ENCODE assay signal across 22 cellular contexts in genomic region chr18:35463837-35464236, GRCh38.
"Had no signal": no experiment of that assay in that cellular context is flagged by ENCODE, and none has a peak within 500 bp of the region (broad histone marks: within the 10 kb centered on the region; RNA-seq: fewer than 3 reads in every experiment).

No MANE protein-coding gene starts in this region.

- DNase-seq: activated B cell treated with CpG ODN at 0.5 μM for 24 hours; activated CD4-positive, alpha-beta T cell treated with anti-CD3 and anti-CD28 coated beads for 36 hours; activated CD4-positive, alpha-beta T cell treated with anti-CD3 and anti-CD28 coated beads, Interleukin-2, amount 50 U/mL, for 4 hours; activated CD8-positive, alpha-beta memory T cell treated with anti-CD3 and anti-CD28 coated beads for 24 hours; activated CD8-positive, alpha-beta memory T cell treated with anti-CD3 and anti-CD28 coated beads, Interleukin-2, amount 50 U/mL, for 4 hours; activated T-cell treated with anti-CD3 and anti-CD28 coated beads, Interleukin-2, amount 50 U/mL, for 24 hours; aorta; caudate nucleus; effector CD8-positive, alpha-beta T cell; left colon; lower lobe of right lung; naive thymus-derived CD8-positive, alpha-beta T cell; posterior cingulate gyrus; retina; stimulated activated CD4-positive, alpha-beta T cell treated with anti-CD3 and anti-CD28 coated beads, Interleukin-12 subunit alpha, Interleukin-12 subunit beta, amount 100 ng/mL, for 4 hours; stimulated activated CD4-positive, alpha-beta T cell treated with anti-CD3 and anti-CD28 coated beads, Interleukin-4, amount 100 ng/mL, for 4 hours; T-helper 1 cell; transverse colon had no signal

- H3K9me3 ChIP-seq: lower lobe of right lung, transverse colon, uterus had no signal

- H3K27ac ChIP-seq: neural progenitor cell, uterus had no signal

- H3K36me3 ChIP-seq: neural progenitor cell, transverse colon, uterus had no signal

- ATAC-seq: activated CD4-positive, alpha-beta T cell treated with anti-CD3 and anti-CD28 coated beads for 36 hours; activated naive CD4-positive, alpha-beta T cell treated with anti-CD3 and anti-CD28 coated beads, Interleukin-2, amount 50 U/mL, for 72 hours; activated T-helper 17 cell treated with anti-CD3 and anti-CD28 coated beads, Interleukin-2, amount 50 U/mL, for 72 hours; left colon; naive thymus-derived CD8-positive, alpha-beta T cell had no signal

- H3K27me3 ChIP-seq: neural progenitor cell, transverse colon, uterus had no signal

- H3K4me1 ChIP-seq: neural progenitor cell, uterus had no signal

- H3K4me3 ChIP-seq: lower lobe of right lung, neural progenitor cell, transverse colon, uterus had no signal
